In genomic region chr10:122091722-122092121, GRCh38 we compare ENCODE assay signal across 26 cellular contexts.
DNase-seq lines count a peak whose midpoint lies in the region; ATAC-seq, FAIRE-seq and TF ChIP-seq lines count a peak whose summit lies in the region.
"Had no signal": no experiment of that assay in that cellular context is flagged by ENCODE, and none has a peak within 500 bp of the region (broad histone marks: within the 10 kb centered on the region; RNA-seq: fewer than 3 reads in every experiment).

No MANE protein-coding gene starts in this region.

- H3K4me2 ChIP-seq in HepG2 (ENCODE audit: low read depth, low read length) (no peak overlapping the region), K562 (ENCODE audit: insufficient read depth, low read length) (no peak overlapping the region)
- H3K4me2 ChIP-seq: BLaER1 treated with 17β-estradiol and CSF1 and Interleukin-3, amounts not matched to agents 10 nM and 100 nM; GM23338 had no signal

- POLR2A ChIA-PET in HepG2 (lab: Yijun Ruan, JAX) (no interaction called here), K562 (lab: Yijun Ruan, JAX) (no interaction called here)

- H3K4me1 ChIP-seq in HepG2 (ENCODE audit: insufficient read depth, low read length) (no peaks in the 10 kb centered on the region), right lobe of liver (no peaks in the 10 kb centered on the region), K562 (replicated peaks in 1 of 2; ENCODE audit: control insufficient read depth in 2 of 2, insufficient read depth in 2 of 2, low read length in 2 of 2) (no peaks in the 10 kb centered on the region), gastrocnemius medialis (peaks cover 7 to 8% of the 10 kb centered on the region in 2 donors), foreskin keratinocyte (peaks cover 16% of the 10 kb centered on the region)
- H3K4me1 ChIP-seq: BE2C; BLaER1 treated with 17β-estradiol and CSF1 and Interleukin-3, amounts not matched to agents 10 nM and 100 nM; HAP-1 had no signal

- no peaks in the 10 kb centered on the region for H3K79me2 ChIP-seq in HepG2 (ENCODE audit: insufficient read depth, low read length)
- no peaks in the 10 kb centered on the region for H3K79me2 ChIP-seq in K562 (ENCODE audit: control insufficient read depth, insufficient read depth, low read length)

- FAIRE-seq in HepG2 (lab: Jason Lieb, UNC) = no peak
- no peak for FAIRE-seq in K562 (lab: Jason Lieb, UNC)
- FAIRE-seq: A204.1, D721Med, GM12878, GM19239, H54 had no signal

- H3K9ac ChIP-seq in HepG2 (ENCODE audit: insufficient read depth, low read depth, low read length) (no peak overlapping the region), K562 (ENCODE audit: insufficient read depth in 1 of 2, low read depth in 2 of 2, low read length in 2 of 2) (no peak overlapping the region)
- H3K9ac ChIP-seq: BLaER1 treated with 17β-estradiol and CSF1 and Interleukin-3, amounts not matched to agents 10 nM and 100 nM had no signal

- no peak overlapping the region for H3K4me3 ChIP-seq in HepG2 (replicated peaks in 1 of 3; ENCODE audit: insufficient read depth in 1 of 3, low read depth in 2 of 3, low read length in 3 of 3)
- no peak overlapping the region for H3K4me3 ChIP-seq in right lobe of liver
- no peak overlapping the region for H3K4me3 ChIP-seq in K562
- no peak overlapping the region for H3K4me3 ChIP-seq in gastrocnemius medialis
- H3K4me3 ChIP-seq: BLaER1 treated with 17β-estradiol and CSF1 and Interleukin-3, amounts not matched to agents 10 nM and 100 nM; GM12878; GM23338; HAP-1 had no signal

- no peak for DNase-seq in HepG2 (ENCODE audit: low spot score)
- DNase-seq in right lobe of liver = no peak
- DNase-seq in K562 (ENCODE audit: extremely low read depth in 1 of 4, low spot score in 3 of 4) = no peak
- no peak for DNase-seq in gastrocnemius medialis
- no peak for DNase-seq in foreskin keratinocyte
- DNase-seq in NCI-H2227 (lab: John Stamatoyannopoulos, UW; ENCODE audit: unreplicated experiment) = no peak
- DNase-seq: ACHN; AML-193; BE2C; CD4-positive, alpha-beta T cell; CD8-positive, alpha-beta memory T cell; DMS 273 treated with DMSO at 0.1 percent for 48 hours; DMS79; EL; GDM1 had no signal

- no peak for TF ChIP-seq RAD21 in HepG2 (CRISPR knock-in tag; IDR thresholded peaks at IDR 0.05)
- no peak for TF ChIP-seq RAD21 in K562 (CRISPR knock-in tag; conservative IDR thresholded peaks at IDR 0.05 in 1 of 2, IDR thresholded peaks at IDR 0.05 in 1 of 2)

- no peaks in the 10 kb centered on the region for H3K27me3 ChIP-seq in HepG2 (ENCODE audit: control insufficient read depth in 1 of 2, insufficient read depth in 2 of 2, low read length in 2 of 2)
- no peaks in the 10 kb centered on the region for H3K27me3 ChIP-seq in right lobe of liver
- H3K27me3 ChIP-seq in K562 (ENCODE audit: control insufficient read depth in 2 of 2, insufficient read depth in 2 of 2, low read length in 2 of 2) = peaks cover 0 to 39% of the 10 kb centered on the region in 2 experiments; a peak in 3 of 5 replicates
- H3K27me3 ChIP-seq in gastrocnemius medialis = no peaks in the 10 kb centered on the region
- no peaks in the 10 kb centered on the region for H3K27me3 ChIP-seq in foreskin keratinocyte
- H3K27me3 ChIP-seq: BE2C; BLaER1 treated with 17β-estradiol and CSF1 and Interleukin-3, amounts not matched to agents 10 nM and 100 nM had no signal

- CTCF ChIA-PET in HepG2 (lab: Yijun Ruan, JAX; ENCODE audit: low intra/inter-chr PET ratio, low total read pairs) (no interaction called here), K562 (lab: Yijun Ruan, JAX; ENCODE audit: low intra/inter-chr PET ratio) (no interaction called here)

- H2AFZ ChIP-seq in HepG2 (ENCODE audit: low read length) (no peak overlapping the region), K562 (ENCODE audit: low read depth, low read length) (no peak overlapping the region)
- H2AFZ ChIP-seq: GM23338 had no signal

- TF ChIP-seq CTCF in HepG2 (CRISPR knock-in tag; IDR thresholded peaks at IDR 0.05) = no peak
- no peak for TF ChIP-seq CTCF in right lobe of liver (IDR thresholded peaks at IDR 0.05)
- TF ChIP-seq CTCF in K562 (IDR thresholded peaks at IDR 0.05 in 2 of 3, conservative IDR thresholded peaks at IDR 0.05 in 1 of 3; ENCODE audit: insufficient read depth in 2 of 3, low read depth in 1 of 3, low read length in 3 of 3) = no peak
- no peak for TF ChIP-seq CTCF in gastrocnemius medialis (IDR thresholded peaks at IDR 0.05 in 4 of 5, conservative IDR thresholded peaks at IDR 0.05 in 1 of 5)
- TF ChIP-seq CTCF in foreskin keratinocyte (conservative IDR thresholded peaks at IDR 0.05) = no peak

- intact Hi-C loops in HepG2 (cut with micrococcal nuclease; ENCODE audit: unreplicated experiment) (no loop called here), right lobe of liver (cut with DNase I) (no loop called here), K562 (cut with micrococcal nuclease) (no loop called here), gastrocnemius medialis (cut with DNase I; ENCODE audit: low total_unique reads) (no loop called here)

- ATAC-seq in HepG2 (no peak), right lobe of liver (no peak), K562 (no peak), gastrocnemius medialis (no peak), HG03342 (IDR thresholded peaks at IDR 0.05; ENCODE audit: unreplicated experiment) (no peak), GM21390 (IDR thresholded peaks at IDR 0.05; ENCODE audit: unreplicated experiment) (no peak), foreskin keratinocyte (no peak)
- ATAC-seq: GM12878, GM23338 had no signal

- no peak for TF ChIP-seq POLR2A in HepG2 (IDR thresholded peaks at IDR 0.05; ENCODE audit: insufficient read depth in 1 of 2, low read depth in 2 of 2, low read length in 2 of 2)
- TF ChIP-seq POLR2A in right lobe of liver (IDR thresholded peaks at IDR 0.05) = no peak
- TF ChIP-seq POLR2A in K562 (conservative IDR thresholded peaks at IDR 0.05) = no peak
- TF ChIP-seq POLR2A in gastrocnemius medialis (IDR thresholded peaks at IDR 0.05) = no peak

- peaks cover 6 to 10% of the 10 kb centered on the region in 2 experiments; a peak in 3 of 5 replicates for H3K36me3 ChIP-seq in HepG2 (replicated peaks in 1 of 2; ENCODE audit: control insufficient read depth in 1 of 2, insufficient read depth in 2 of 2, low read length in 2 of 2)
- peaks cover 0 to 3% (median 0%) of the 10 kb centered on the region in 4 donors for H3K36me3 ChIP-seq in right lobe of liver
- H3K36me3 ChIP-seq in K562 (ENCODE audit: control insufficient read depth, insufficient read depth, low read length) = no peaks in the 10 kb centered on the region
- H3K36me3 ChIP-seq in gastrocnemius medialis = peaks cover 0 to 33% of the 10 kb centered on the region in 2 donors
- H3K36me3 ChIP-seq: BE2C; BLaER1 treated with 17β-estradiol and CSF1 and Interleukin-3, amounts not matched to agents 10 nM and 100 nM; HAP-1 had no signal

- BruUV-seq in HepG2 (replicated peaks; lab: Mats Ljungman, UMichigan) = no TSS peak
- BruUV-seq in K562 (replicated peaks; lab: Mats Ljungman, UMichigan) = no TSS peak

- H3K27ac ChIP-seq in HepG2 (ENCODE audit: extremely low read length, insufficient read depth, low read length) = no peak overlapping the region
- H3K27ac ChIP-seq in right lobe of liver = no peak overlapping the region
- no peak overlapping the region for H3K27ac ChIP-seq in K562 (ENCODE audit: extremely low read depth, low read depth, low read length)
- peak overlapping the region; percentile 39 to 95 (median 89) for H3K27ac ChIP-seq in gastrocnemius medialis
- H3K27ac ChIP-seq in foreskin keratinocyte = no peak overlapping the region
- H3K27ac ChIP-seq: 22Rv1; BLaER1 treated with 17β-estradiol and CSF1 and Interleukin-3, amounts not matched to agents 10 nM and 100 nM had no signal

- 90% methylated on average over 6 of the region's 6 CpGs for WGBS in HepG2 (ENCODE audit: low lambda C conversion rate)
- WGBS in right lobe of liver (ENCODE audit: insufficient coverage, low coverage, low lambda C conversion rate, missing lambda C conversion rate) = 82% methylated on average over 4 of the region's 6 CpGs
- WGBS in K562 (ENCODE audit: insufficient coverage, low coverage, missing lambda C conversion rate) = 2% methylated on average over 6 of the region's 6 CpGs

- H3K9me1 ChIP-seq in K562 (ENCODE audit: control insufficient read depth, insufficient read depth, low read length) = no peaks in the 10 kb centered on the region

- in situ Hi-C loops in HepG2 (cut with HindIII; ENCODE audit: extremely low pct_ligation_motif_present, low pct_unique_long_range_greater_than_20kb) = no loop called here
- in situ Hi-C loops in K562 (cut with MboI) = no loop called here
- in situ Hi-C loops in gastrocnemius medialis (cut with MboI; ENCODE audit: low sequenced_read_pairs in 4 of 4) = no loop called here

- no peak for TF ChIP-seq EP300 in HepG2 (IDR thresholded peaks at IDR 0.05; ENCODE audit: low read depth in 2 of 2, low read length in 2 of 2)
- TF ChIP-seq EP300 in HepG2 (CRISPR knock-in tag; IDR thresholded peaks at IDR 0.05; ENCODE audit: borderline replicate concordance) = no peak
- no peak for TF ChIP-seq EP300 in K562 (IDR thresholded peaks at IDR 0.05; ENCODE audit: low read length)

- H3K9me3 ChIP-seq in HepG2 (ENCODE audit: low read length) (no peaks in the 10 kb centered on the region), right lobe of liver (no peaks in the 10 kb centered on the region), K562 (replicated peaks; ENCODE audit: control insufficient read depth, insufficient read depth, low read depth, low read length) (no peaks in the 10 kb centered on the region), gastrocnemius medialis (no peaks in the 10 kb centered on the region)
- H3K9me3 ChIP-seq: BE2C; BLaER1 treated with 17β-estradiol and CSF1 and Interleukin-3, amounts not matched to agents 10 nM and 100 nM; HAP-1 had no signal

- H4K20me1 ChIP-seq in HepG2 (ENCODE audit: insufficient read depth, low read length) (no peaks in the 10 kb centered on the region), K562 (replicated peaks; ENCODE audit: control insufficient read depth, insufficient read depth, low read length) (no peaks in the 10 kb centered on the region; the same call in 1 of the 2 replicates)
- H4K20me1 ChIP-seq: BLaER1 treated with 17β-estradiol and CSF1 and Interleukin-3, amounts not matched to agents 10 nM and 100 nM had no signal

TF ChIP-seq in K562, 482 proteins besides CTCF, POLR2A, EP300 and RAD21 (continues in another document):
- TF ChIP-seq POLR2H (tag; IDR thresholded peaks at IDR 0.05; ENCODE audit: low read depth) = no peak
- TF ChIP-seq, protein P1, sequence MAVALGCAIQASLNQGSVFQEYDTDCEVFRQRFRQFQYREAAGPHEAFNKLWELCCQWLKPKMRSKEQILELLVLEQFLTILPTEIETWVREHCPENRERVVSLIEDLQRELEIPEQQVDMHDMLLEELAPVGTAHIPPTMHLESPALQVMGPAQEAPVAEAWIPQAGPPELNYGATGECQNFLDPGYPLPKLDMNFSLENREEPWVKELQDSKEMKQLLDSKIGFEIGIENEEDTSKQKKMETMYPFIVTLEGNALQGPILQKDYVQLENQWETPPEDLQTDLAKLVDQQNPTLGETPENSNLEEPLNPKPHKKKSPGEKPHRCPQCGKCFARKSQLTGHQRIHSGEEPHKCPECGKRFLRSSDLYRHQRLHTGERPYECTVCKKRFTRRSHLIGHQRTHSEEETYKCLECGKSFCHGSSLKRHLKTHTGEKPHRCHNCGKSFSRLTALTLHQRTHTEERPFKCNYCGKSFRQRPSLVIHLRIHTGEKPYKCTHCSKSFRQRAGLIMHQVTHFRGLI (CRISPR knock-in tag; IDR thresholded peaks at IDR 0.05) = no peak
- no peak for TF ChIP-seq SIN3B (IDR thresholded peaks at IDR 0.05; ENCODE audit: low read depth)

Comparison
In these comparisons a context has a peak if more than half of its experiments do, and no peak if none do; other contexts are left out.
1. H3K27ac ChIP-seq: peak in gastrocnemius medialis (4 of 4); none in HepG2 (single experiment), right lobe of liver (0 of 3), K562 (single experiment) and foreskin keratinocyte (single experiment).